ENCODE assay signal across 8 cellular contexts in genomic region chr2:74390601-74391000, GRCh38. TPM values are rescaled to one million over a fixed set of nuclear protein-coding genes. Genes with fewer than 3 reads are reported as not detected.
A peak's percentile ranks its signal among the peaks of the same experiment; 100 is the strongest.
DNase-seq lines count a peak whose midpoint lies in the region; ATAC-seq and TF ChIP-seq lines count a peak whose summit lies in the region.

No MANE protein-coding gene starts in this region.

- peak; percentile 5 for DNase-seq in NCI-H510A treated with DMSO at 0.1 percent for 48 hours (lab: John Stamatoyannopoulos, UW)
- no peak for DNase-seq in NCI-H510A (lab: John Stamatoyannopoulos, UW)
- DNase-seq in right cardiac atrium, result no peak
- DNase-seq in spleen, result no peak
- no peak for DNase-seq in globus pallidus (ENCODE audit: low spot score)
- DNase-seq in kidney tubule cell (ENCODE audit: low spot score), result no peak

- intact Hi-C loops in right cardiac atrium (cut with DNase I), result no loop called here
- intact Hi-C loops in spleen (cut with DNase I; ENCODE audit: low total_unique reads), result no loop called here

- no peaks in the 10 kb centered on the region for H4K20me1 ChIP-seq in SU-DHL-6 (ENCODE audit: low read depth, low read length)

- H3K27ac ChIP-seq in SU-DHL-6 (ENCODE audit: low read depth, low read length) (no peak overlapping the region), right cardiac atrium (ENCODE audit: low read length) (no peak overlapping the region), spleen (no peak overlapping the region)

- no peak for TF ChIP-seq CTCF in SU-DHL-6 (IDR thresholded peaks at IDR 0.05; ENCODE audit: insufficient read depth, low read length, poor library complexity, severe bottlenecking)
- no peak for TF ChIP-seq CTCF in spleen (IDR thresholded peaks at IDR 0.05 in 8 of 11, conservative IDR thresholded peaks at IDR 0.05 in 3 of 11)

- peaks cover 45% of the 10 kb centered on the region for H3K79me2 ChIP-seq in SU-DHL-6 (ENCODE audit: insufficient read depth, low read length)

- H3K27me3 ChIP-seq in SU-DHL-6 (ENCODE audit: low read length) (no peaks in the 10 kb centered on the region), right cardiac atrium (ENCODE audit: control insufficient read depth, insufficient read depth) (no peaks in the 10 kb centered on the region), spleen (replicated peaks in 1 of 7) (no peaks in the 10 kb centered on the region)

- H3K9me2 ChIP-seq in SU-DHL-6 (replicated peaks; ENCODE audit: insufficient read depth, low read length), result no peaks in the 10 kb centered on the region

- H3K4me2 ChIP-seq in SU-DHL-6 (ENCODE audit: low read depth, low read length, poor library complexity, severe bottlenecking), result peak overlapping the region; percentile 93

- H3K36me3 ChIP-seq in SU-DHL-6 (ENCODE audit: low read length), result no peaks in the 10 kb centered on the region
- peaks cover 0 to 12% (median 0%) of the 10 kb centered on the region in 6 donors for H3K36me3 ChIP-seq in spleen

- H3K9ac ChIP-seq in SU-DHL-6 (ENCODE audit: low read length), result peak overlapping the region; percentile 75

- no peak for TF ChIP-seq POLR2A in spleen (IDR thresholded peaks at IDR 0.05)

- 54% methylated on average over 5 of the region's 5 CpGs for WGBS in right cardiac atrium
- WGBS in spleen, 5 donors, result 68 to 76% (median 68%) methylated on average over 5 of the region's 5 CpGs

- no peaks in the 10 kb centered on the region for H3K9me3 ChIP-seq in SU-DHL-6 (ENCODE audit: insufficient read depth, low read length)
- H3K9me3 ChIP-seq in right cardiac atrium (ENCODE audit: control insufficient read depth, low read length), result no peaks in the 10 kb centered on the region
- H3K9me3 ChIP-seq in spleen, result no peaks in the 10 kb centered on the region

- H3K4me3 ChIP-seq in SU-DHL-6 (ENCODE audit: insufficient read depth, low read length, poor library complexity, severe bottlenecking) (peak overlapping the region; percentile 73), right cardiac atrium (ENCODE audit: low read length) (peak overlapping the region; percentile 95), spleen (peak overlapping the region; percentile 70 to 94 (median 86))

- H2AFZ ChIP-seq in SU-DHL-6 (ENCODE audit: low read depth, low read length, severe bottlenecking), result no peak overlapping the region

- ATAC-seq in right cardiac atrium, result no peak
- no peak for ATAC-seq in HG02970 (IDR thresholded peaks at IDR 0.05; ENCODE audit: low FRiP score, unreplicated experiment)

- no peaks in the 10 kb centered on the region for H3F3A ChIP-seq in SU-DHL-6 (ENCODE audit: insufficient read depth)

- H3K4me1 ChIP-seq in right cardiac atrium (ENCODE audit: control insufficient read depth, insufficient read depth, low read length) (peaks cover 7% of the 10 kb centered on the region), spleen (peaks cover 15 to 58% (median 35%) of the 10 kb centered on the region in 6 donors)

RNA-seq across cellular contexts. Expression of gene DCTN1, which starts 10.5 kb away (rescaled TPM):
- total RNA-seq in right cardiac atrium, result 100 to 1,000 TPM; 102 to 131 (median 125) TPM
- polyA plus RNA-seq in right cardiac atrium, result 71.7 TPM
- 100 to 1,000 TPM in 4 of 7 donors, 10 to 100 TPM in 3; 81.8 to 113 (median 100) TPM for total RNA-seq in spleen
- 10 to 100 TPM; 47.8 to 77.2 (median 53.7) TPM for polyA plus RNA-seq in spleen

RNA-seq across cellular contexts. Expression of gene C2orf81, which starts 30.8 kb away (rescaled TPM):
- total RNA-seq in right cardiac atrium, result 1 to 10 TPM in 3 of 4 donors, under 1 TPM in 1; 0.88 to 1.6 (median 1.1) TPM
- 1.00 TPM for polyA plus RNA-seq in right cardiac atrium
- total RNA-seq in spleen, result 1 to 10 TPM; 1.7 to 4.0 (median 2.8) TPM
- 1 to 10 TPM; 3.2 to 5.7 (median 5.1) TPM for polyA plus RNA-seq in spleen

RNA-seq across cellular contexts. Expression of gene WDR54, which starts 30.9 kb away (rescaled TPM):
- total RNA-seq in right cardiac atrium (1 to 10 TPM; 3.4 to 4.5 (median 3.5) TPM), spleen (10 to 100 TPM; 15.1 to 24.3 (median 17.9) TPM)
- polyA plus RNA-seq in right cardiac atrium (3.4 TPM), spleen (10 to 100 TPM; 23.7 to 26.0 (median 24.4) TPM)

RNA-seq across cellular contexts. Expression of gene SLC4A5, which starts 47.4 kb away (rescaled TPM):
- total RNA-seq in right cardiac atrium, result 1 to 10 TPM in 3 of 4 donors, under 1 TPM in 1; 0.29 to 2.8 (median 1.1) TPM
- polyA plus RNA-seq in right cardiac atrium, result 0.79 TPM
- total RNA-seq in spleen, result 1 to 10 TPM; 2.1 to 9.7 (median 3.9) TPM
- polyA plus RNA-seq in spleen, result 1 to 10 TPM in 1 of 3 donors, under 1 TPM in 2; 0.45 to 1.1 (median 0.62) TPM

RNA-seq across cellular contexts. Expression of gene RTKN, which starts 51.1 kb away (rescaled TPM):
- 10 to 100 TPM; 21.5 to 27.9 (median 25.9) TPM for total RNA-seq in right cardiac atrium
- 16.2 TPM for polyA plus RNA-seq in right cardiac atrium
- total RNA-seq in spleen, result 10 to 100 TPM in 3 of 7 donors, 1 to 10 TPM in 4; 5.0 to 11.1 (median 9.8) TPM
- polyA plus RNA-seq in spleen, result 1 to 10 TPM; 3.2 to 6.9 (median 3.4) TPM
